Comparison of ENCODE assay signal across 11 cellular contexts in genomic region chr20:4998160-4998651, GRCh38.
DNase-seq lines count a peak whose midpoint lies in the region; ATAC-seq and TF ChIP-seq lines count a peak whose summit lies in the region.
"Had no signal": no experiment of that assay in that cellular context is flagged by ENCODE, and none has a peak within 500 bp of the region (broad histone marks: within the 10 kb centered on the region; RNA-seq: fewer than 3 reads in every experiment).

No MANE protein-coding gene starts in this region.

- H3K4me1 ChIP-seq in BLaER1 treated with 17β-estradiol and CSF1 and Interleukin-3, amounts not matched to agents 10 nM and 100 nM = peaks cover 55 to 68% (median 61%) of the 10 kb centered on the region in 10 experiments

- in situ Hi-C loops in GM13977 (cut with MboI; ENCODE audit: low pct_unique_long_range_greater_than_20kb, low sequenced_read_pairs, unreplicated experiment) = no loop called here

- TF ChIP-seq CTCF in GM13977 (IDR thresholded peaks at IDR 0.05; ENCODE audit: extremely low read depth, insufficient read depth, missing control alignments) = peak; percentile 31
- TF ChIP-seq CTCF in fibroblast of mammary gland (conservative IDR thresholded peaks at IDR 0.05; ENCODE audit: control insufficient read depth, insufficient read depth, low read depth, low read length) = peak; percentile 16

- no peaks in the 10 kb centered on the region for H3K9me3 ChIP-seq in BLaER1 treated with 17β-estradiol and CSF1 and Interleukin-3, amounts not matched to agents 10 nM and 100 nM (replicated peaks in 1 of 11)
- H3K9me3 ChIP-seq: right atrium auricular region had no signal

- no peaks in the 10 kb centered on the region for H3K27me3 ChIP-seq in BLaER1 treated with 17β-estradiol and CSF1 and Interleukin-3, amounts not matched to agents 10 nM and 100 nM
- H3K27me3 ChIP-seq: right atrium auricular region had no signal

- ATAC-seq in HG03097 (IDR thresholded peaks at IDR 0.05; ENCODE audit: low FRiP score, unreplicated experiment) = no peak
- ATAC-seq in activated CD4-positive, CD25-positive, alpha-beta regulatory T cell treated with anti-CD3 and anti-CD28 coated beads, Interleukin-2, amount 50 U/mL, for 24 hours = no peak

- no peak overlapping the region; a peak in 2 of 22 replicates for H3K9ac ChIP-seq in BLaER1 treated with 17β-estradiol and CSF1 and Interleukin-3, amounts not matched to agents 10 nM and 100 nM

- H3K36me3 ChIP-seq in BLaER1 treated with 17β-estradiol and CSF1 and Interleukin-3, amounts not matched to agents 10 nM and 100 nM = peaks cover 0 to 10% (median 0%) of the 10 kb centered on the region in 11 experiments; a peak in 4 of 22 replicates
- H3K36me3 ChIP-seq: right atrium auricular region had no signal

- H3K4me2 ChIP-seq in BLaER1 treated with 17β-estradiol and CSF1 and Interleukin-3, amounts not matched to agents 10 nM and 100 nM = peak overlapping the region; percentile 87 to 99 (median 96)

- H4K20me1 ChIP-seq in BLaER1 treated with 17β-estradiol and CSF1 and Interleukin-3, amounts not matched to agents 10 nM and 100 nM = peaks cover 21 to 77% (median 64%) of the 10 kb centered on the region in 11 experiments; a peak in 18 of 22 replicates

- H3K4me3 ChIP-seq in BLaER1 treated with 17β-estradiol and CSF1 and Interleukin-3, amounts not matched to agents 10 nM and 100 nM = peak overlapping the region in 1 of 10 experiments; percentile 2; a peak in 1 of 20 replicates
- H3K4me3 ChIP-seq in fibroblast of mammary gland (ENCODE audit: control insufficient read depth, low read depth, low read length) = no peak overlapping the region
- H3K4me3 ChIP-seq: right atrium auricular region had no signal

- no peak overlapping the region for H3K27ac ChIP-seq in BLaER1 treated with 17β-estradiol and CSF1 and Interleukin-3, amounts not matched to agents 10 nM and 100 nM
- H3K27ac ChIP-seq: right atrium auricular region had no signal

- peak; percentile 73 for DNase-seq in GM13977 (ENCODE audit: low spot score)
- peak; percentile 81 for DNase-seq in NOMO-1 treated with DMSO at 0.1 percent for 48 hours (lab: John Stamatoyannopoulos, UW; ENCODE audit: unreplicated experiment)
- no peak for DNase-seq in fibroblast of mammary gland (ENCODE audit: low read depth)
- no peak for DNase-seq in AG08396 (ENCODE audit: low spot score)
- no peak for DNase-seq in epidermal melanocyte (ENCODE audit: insufficient read length, low spot score)
- DNase-seq: NCI-H524; stimulated activated naive CD4-positive, alpha-beta T cell treated with Interleukin-2 at 50 U/mL for 16 hours had no signal

Comparison
In these comparisons a context has a peak if more than half of its experiments do, and no peak if none do; other contexts are left out.
1. DNase-seq: peak in GM13977 (single experiment) and NOMO-1 treated with DMSO at 0.1 percent for 48 hours (single experiment); none in fibroblast of mammary gland (single experiment), AG08396 (single experiment) and epidermal melanocyte (single experiment).